Comparison of ENCODE assay signal across 17 cellular contexts in genomic region chr17:19242926-19243325, GRCh38. TPM values are rescaled to one million over a fixed set of nuclear protein-coding genes. Genes with fewer than 3 reads are reported as not detected.
DNase-seq lines count a peak whose midpoint lies in the region; ATAC-seq and TF ChIP-seq lines count a peak whose summit lies in the region.
"Had no signal": no experiment of that assay in that cellular context is flagged by ENCODE, and none has a peak within 500 bp of the region (broad histone marks: within the 10 kb centered on the region; RNA-seq: fewer than 3 reads in every experiment).

No MANE protein-coding gene starts in this region.

- TF ChIP-seq CTCF in right atrium auricular region (IDR thresholded peaks at IDR 0.05) = no peak
- no peak for TF ChIP-seq CTCF in brain (conservative IDR thresholded peaks at IDR 0.05)
- no peak for TF ChIP-seq CTCF in mesothelial cell of epicardium (IDR thresholded peaks at IDR 0.05; ENCODE audit: unreplicated experiment)
- TF ChIP-seq CTCF in type B pancreatic cell (conservative IDR thresholded peaks at IDR 0.05) = no peak

- H3K4me1 ChIP-seq in right atrium auricular region = peaks cover 0 to 77% of the 10 kb centered on the region in 2 donors

- H3K36me3 Mint-ChIP-seq in brain = peaks cover 35% of the 10 kb centered on the region
- H3K36me3 Mint-ChIP-seq in mesothelial cell of epicardium = peaks cover 8% of the 10 kb centered on the region
- peaks cover 17% of the 10 kb centered on the region for H3K36me3 Mint-ChIP-seq in type B pancreatic cell
- H3K36me3 Mint-ChIP-seq: activated CD4-positive, alpha-beta memory T cell treated with anti-CD3 and anti-CD28 coated beads for 36 hours; activated naive CD8-positive, alpha-beta T cell treated with anti-CD3 and anti-CD28 coated beads, Interleukin-2, amount 10 ng/mL, durations not matched to agents 7 days and 5 days had no signal

- H3K9me3 Mint-ChIP-seq in brain (peaks cover 0 to 3% (median 0%) of the 10 kb centered on the region in 5 experiments), mesothelial cell of epicardium (no peaks in the 10 kb centered on the region), type B pancreatic cell (no peaks in the 10 kb centered on the region)
- H3K9me3 Mint-ChIP-seq: activated B cell treated with CpG ODN at 0.5 μM for 24 hours; activated CD4-positive, alpha-beta memory T cell treated with anti-CD3 and anti-CD28 coated beads for 36 hours; activated naive CD8-positive, alpha-beta T cell treated with anti-CD3 and anti-CD28 coated beads, Interleukin-2, amount 10 ng/mL, durations not matched to agents 7 days and 5 days; immature natural killer cell had no signal

- H3K4me1 Mint-ChIP-seq in brain = peaks cover 77% of the 10 kb centered on the region
- peaks cover 33% of the 10 kb centered on the region for H3K4me1 Mint-ChIP-seq in mesothelial cell of epicardium
- H3K4me1 Mint-ChIP-seq in type B pancreatic cell (ENCODE audit: unreplicated experiment) = peaks cover 38% of the 10 kb centered on the region

- no peaks in the 10 kb centered on the region for H3K9me3 ChIP-seq in right atrium auricular region

- H3K4me3 Mint-ChIP-seq in brain (peak overlapping the region in 2 of 5 experiments; percentile 5 to 54), mesothelial cell of epicardium (no peak overlapping the region), type B pancreatic cell (no peak overlapping the region)
- H3K4me3 Mint-ChIP-seq: activated B cell treated with CpG ODN at 0.5 μM for 24 hours; activated CD4-positive, alpha-beta memory T cell treated with anti-CD3 and anti-CD28 coated beads for 36 hours; activated naive CD8-positive, alpha-beta T cell treated with anti-CD3 and anti-CD28 coated beads, Interleukin-2, amount 10 ng/mL, durations not matched to agents 7 days and 5 days; B cell; immature natural killer cell had no signal

- no peak for DNase-seq in right atrium auricular region (ENCODE audit: low spot score)
- no peak for DNase-seq in left cardiac atrium
- DNase-seq in mesothelial cell of epicardium (ENCODE audit: low spot score in 2 of 2, unreplicated experiment in 2 of 2) = no peak
- no peak for DNase-seq in type B pancreatic cell (ENCODE audit: extremely low spot score, unreplicated experiment)
- no peak for DNase-seq in stimulated activated CD4-positive, alpha-beta T cell treated with anti-CD3 and anti-CD28 coated beads, Interleukin-4, amount 100 ng/mL, for 24 hours
- no peak for DNase-seq in medulla oblongata (ENCODE audit: extremely low spot score)
- DNase-seq: activated B cell treated with CpG ODN at 0.5 μM for 24 hours; activated CD4-positive, alpha-beta memory T cell treated with anti-CD3 and anti-CD28 coated beads for 36 hours; activated naive CD8-positive, alpha-beta T cell treated with anti-CD3 and anti-CD28 coated beads, Interleukin-2, amount 10 ng/mL, durations not matched to agents 7 days and 5 days; foreskin melanocyte; immature natural killer cell; KG1; NCI-H748 treated with DMSO at 0.1 percent for 48 hours had no signal

- H3K27ac ChIP-seq in right atrium auricular region = peak overlapping the region; percentile 55 to 58
- H3K27ac ChIP-seq: hepatocyte had no signal

- intact Hi-C loops in left cardiac atrium (cut with DNase I) = no loop called here

- H3K27ac Mint-ChIP-seq in brain (peak overlapping the region in 3 of 5 experiments; percentile 7 to 68 (median 27)), mesothelial cell of epicardium (peak overlapping the region; percentile 94), type B pancreatic cell (peak overlapping the region; percentile 93)
- H3K27ac Mint-ChIP-seq: activated B cell treated with CpG ODN at 0.5 μM for 24 hours; activated CD4-positive, alpha-beta memory T cell treated with anti-CD3 and anti-CD28 coated beads for 36 hours; activated naive CD8-positive, alpha-beta T cell treated with anti-CD3 and anti-CD28 coated beads, Interleukin-2, amount 10 ng/mL, durations not matched to agents 7 days and 5 days; B cell; immature natural killer cell had no signal

- H3K36me3 ChIP-seq in right atrium auricular region = no peaks in the 10 kb centered on the region

- peaks cover 10% of the 10 kb centered on the region for H3K27me3 Mint-ChIP-seq in brain
- no peaks in the 10 kb centered on the region for H3K27me3 Mint-ChIP-seq in mesothelial cell of epicardium (ENCODE audit: low read depth)
- no peaks in the 10 kb centered on the region for H3K27me3 Mint-ChIP-seq in type B pancreatic cell
- H3K27me3 Mint-ChIP-seq: activated B cell treated with CpG ODN at 0.5 μM for 24 hours, B cell had no signal

- no peaks in the 10 kb centered on the region for H3K27me3 ChIP-seq in right atrium auricular region
- H3K27me3 ChIP-seq: hepatocyte had no signal

- no peak overlapping the region for H3K4me3 ChIP-seq in right atrium auricular region
- H3K4me3 ChIP-seq: hepatocyte had no signal

- ATAC-seq in left cardiac atrium = no peak
- no peak for ATAC-seq in HG03442 (IDR thresholded peaks at IDR 0.05; ENCODE audit: unreplicated experiment)

RNA-seq across cellular contexts. Expression of gene EPN2, which starts 5.8 kb away (rescaled TPM):
- total RNA-seq in right atrium auricular region (10 to 100 TPM; 68.0 to 73.1 TPM), left cardiac atrium (10 to 100 TPM; 74.1 to 82.2 TPM), mesothelial cell of epicardium (68.3 to 76.7 TPM (median 70.2 TPM) in 3 replicates), type B pancreatic cell (ENCODE audit: low replicate concordance) (53.9 and 56.7 TPM in 2 replicates)
- 68.5 TPM for polyA plus RNA-seq in brain (ENCODE audit: insufficient read depth, low read depth, low replicate concordance)

Comparison
In these comparisons a context has a peak if more than half of its experiments do, and no peak if none do; other contexts are left out.
1. H3K27ac Mint-ChIP-seq: peak in every context shown above with its lines; median percentile 94 in mesothelial cell of epicardium; 93 in type B pancreatic cell; 27 in brain.